1 cellular context compared by ENCODE assay signal in the genomic region with DNA sequence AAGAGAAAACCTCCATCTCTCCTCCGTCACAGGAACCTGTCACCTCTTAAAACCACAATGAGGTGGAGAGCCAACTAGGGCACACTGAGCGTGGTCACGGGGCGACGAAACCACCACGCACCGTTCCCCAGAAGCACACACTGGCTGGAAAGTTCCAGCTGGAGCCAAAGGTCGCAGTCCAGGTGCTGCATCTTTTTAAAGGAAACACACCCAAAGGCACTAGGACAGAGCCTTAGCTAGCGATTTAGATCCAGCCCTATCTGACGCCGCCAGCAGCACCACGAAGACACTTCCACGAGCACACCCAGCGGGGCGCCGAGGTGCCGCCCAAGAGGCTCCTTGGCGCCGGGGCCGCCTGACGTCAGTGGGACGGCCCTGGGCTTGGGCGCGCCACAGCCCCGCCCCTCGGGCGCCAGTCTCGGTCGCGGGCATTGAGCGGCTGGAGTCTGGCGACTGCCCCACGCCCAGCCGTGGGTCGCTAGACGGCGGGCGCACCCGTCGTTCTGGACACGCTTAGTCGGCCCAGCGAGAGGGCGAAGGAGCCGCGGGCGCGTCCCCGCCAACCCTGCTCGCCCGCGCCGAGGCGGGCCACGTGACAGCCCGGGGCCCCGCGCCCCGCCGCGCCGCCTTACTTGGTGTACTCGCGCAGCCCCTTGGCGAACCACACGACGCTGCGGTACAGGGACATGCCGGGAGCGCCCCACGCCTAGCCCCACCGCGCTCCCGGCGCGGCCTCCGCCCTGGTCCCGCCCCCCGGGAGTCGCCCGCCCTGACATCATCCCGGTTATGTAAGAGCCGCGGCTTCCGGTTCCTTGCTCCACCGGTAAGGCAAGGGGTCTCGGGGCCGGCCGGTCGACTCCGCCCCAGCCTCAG.
TF ChIP-seq lines count a peak whose summit lies in the region.

A gene with protein sequence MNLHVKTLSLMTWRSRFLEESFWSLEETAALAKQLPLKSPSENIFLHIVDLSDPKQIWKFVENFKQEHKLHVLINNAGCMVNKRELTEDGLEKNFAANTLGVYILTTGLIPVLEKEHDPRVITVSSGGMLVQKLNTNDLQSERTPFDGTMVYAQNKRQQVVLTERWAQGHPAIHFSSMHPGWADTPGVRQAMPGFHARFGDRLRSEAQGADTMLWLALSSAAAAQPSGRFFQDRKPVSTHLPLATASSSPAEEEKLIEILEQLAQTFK (minus strand): TSS at position 742 of the 873 bp plus-strand sequence. CDS start 4,504 bp downstream, outside the sequence.

TF ChIP-seq in SK-N-SH treated with all-trans-retinoic acid at 6 μM for 48 hours, 23 proteins besides CTCF, POLR2A, EP300 and RAD21 (continued from another document):
- TF ChIP-seq, protein P1, sequence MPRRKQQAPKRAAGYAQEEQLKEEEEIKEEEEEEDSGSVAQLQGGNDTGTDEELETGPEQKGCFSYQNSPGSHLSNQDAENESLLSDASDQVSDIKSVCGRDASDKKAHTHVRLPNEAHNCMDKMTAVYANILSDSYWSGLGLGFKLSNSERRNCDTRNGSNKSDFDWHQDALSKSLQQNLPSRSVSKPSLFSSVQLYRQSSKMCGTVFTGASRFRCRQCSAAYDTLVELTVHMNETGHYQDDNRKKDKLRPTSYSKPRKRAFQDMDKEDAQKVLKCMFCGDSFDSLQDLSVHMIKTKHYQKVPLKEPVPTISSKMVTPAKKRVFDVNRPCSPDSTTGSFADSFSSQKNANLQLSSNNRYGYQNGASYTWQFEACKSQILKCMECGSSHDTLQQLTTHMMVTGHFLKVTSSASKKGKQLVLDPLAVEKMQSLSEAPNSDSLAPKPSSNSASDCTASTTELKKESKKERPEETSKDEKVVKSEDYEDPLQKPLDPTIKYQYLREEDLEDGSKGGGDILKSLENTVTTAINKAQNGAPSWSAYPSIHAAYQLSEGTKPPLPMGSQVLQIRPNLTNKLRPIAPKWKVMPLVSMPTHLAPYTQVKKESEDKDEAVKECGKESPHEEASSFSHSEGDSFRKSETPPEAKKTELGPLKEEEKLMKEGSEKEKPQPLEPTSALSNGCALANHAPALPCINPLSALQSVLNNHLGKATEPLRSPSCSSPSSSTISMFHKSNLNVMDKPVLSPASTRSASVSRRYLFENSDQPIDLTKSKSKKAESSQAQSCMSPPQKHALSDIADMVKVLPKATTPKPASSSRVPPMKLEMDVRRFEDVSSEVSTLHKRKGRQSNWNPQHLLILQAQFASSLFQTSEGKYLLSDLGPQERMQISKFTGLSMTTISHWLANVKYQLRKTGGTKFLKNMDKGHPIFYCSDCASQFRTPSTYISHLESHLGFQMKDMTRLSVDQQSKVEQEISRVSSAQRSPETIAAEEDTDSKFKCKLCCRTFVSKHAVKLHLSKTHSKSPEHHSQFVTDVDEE (CRISPR knock-in tag; IDR thresholded peaks at IDR 0.05), result peak; percentile 64; the same call in 1 of the 2 replicates
- TF ChIP-seq ZNF565 (CRISPR knock-in tag; conservative IDR thresholded peaks at IDR 0.05; ENCODE audit: low read depth), result 0 out of 2 replicates have a peak, but pooled peaks have one; percentile 55
- TF ChIP-seq, protein P2, sequence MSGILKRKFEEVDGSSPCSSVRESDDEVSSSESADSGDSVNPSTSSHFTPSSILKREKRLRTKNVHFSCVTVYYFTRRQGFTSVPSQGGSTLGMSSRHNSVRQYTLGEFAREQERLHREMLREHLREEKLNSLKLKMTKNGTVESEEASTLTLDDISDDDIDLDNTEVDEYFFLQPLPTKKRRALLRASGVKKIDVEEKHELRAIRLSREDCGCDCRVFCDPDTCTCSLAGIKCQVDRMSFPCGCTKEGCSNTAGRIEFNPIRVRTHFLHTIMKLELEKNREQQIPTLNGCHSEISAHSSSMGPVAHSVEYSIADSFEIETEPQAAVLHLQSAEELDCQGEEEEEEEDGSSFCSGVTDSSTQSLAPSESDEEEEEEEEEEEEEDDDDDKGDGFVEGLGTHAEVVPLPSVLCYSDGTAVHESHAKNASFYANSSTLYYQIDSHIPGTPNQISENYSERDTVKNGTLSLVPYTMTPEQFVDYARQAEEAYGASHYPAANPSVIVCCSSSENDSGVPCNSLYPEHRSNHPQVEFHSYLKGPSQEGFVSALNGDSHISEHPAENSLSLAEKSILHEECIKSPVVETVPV (CRISPR knock-in tag; IDR thresholded peaks at IDR 0.05), result no peak
